Comparison of ENCODE assay signal across 1 cellular context in the genomic region with DNA sequence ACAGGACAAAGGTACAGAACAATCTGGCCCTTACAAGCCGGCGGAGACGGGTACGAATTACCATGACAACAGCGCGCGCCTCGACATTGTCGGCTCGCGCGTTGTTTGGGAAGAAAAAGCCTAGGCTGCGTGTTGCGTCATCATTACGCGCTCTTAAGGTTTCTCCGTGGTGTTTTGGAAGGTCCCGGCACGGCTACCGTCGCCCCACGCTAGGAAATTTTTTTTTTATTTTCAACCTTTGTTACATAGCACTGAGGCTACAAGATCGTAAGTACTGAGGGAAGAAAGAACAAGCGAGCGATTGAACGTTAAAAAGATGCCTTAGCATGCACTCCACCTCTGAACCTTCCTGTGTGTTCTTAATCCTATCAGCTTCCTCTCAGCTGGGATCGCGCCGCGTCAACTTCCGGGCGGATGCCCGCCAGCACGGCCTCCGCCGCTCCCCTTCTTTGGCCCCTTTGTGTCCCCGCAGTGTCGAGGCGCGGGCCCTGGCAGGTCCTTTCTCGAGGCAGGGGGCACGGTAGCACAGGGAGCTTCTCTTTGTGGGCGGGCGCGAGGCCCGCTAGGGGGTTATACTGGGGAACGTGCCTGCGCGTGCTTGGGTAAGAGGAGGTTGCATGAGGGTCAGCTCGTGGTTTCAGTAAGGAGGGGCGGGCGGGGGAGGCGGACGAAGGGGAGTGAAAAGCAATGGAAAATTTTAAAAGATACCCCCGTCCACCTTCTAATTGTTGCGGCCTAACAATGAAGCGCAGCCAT.
TF ChIP-seq lines count a peak whose summit lies in the region.

TSS of gene SMARCAD1 (plus strand) at position 397 of the 756 bp plus-strand sequence. CDS start 530 bp downstream, outside the sequence.

TF ChIP-seq in HEK293, 187 proteins besides CTCF, POLR2A, EP300 and RAD21 (continued from another document and continues in another):
- TF ChIP-seq INSM2 (tag by site-specific recombination; IDR thresholded peaks at IDR 0.05) = 0 out of 2 replicates have a peak, but pooled peaks have one; percentile 49
- peak; percentile 74 for TF ChIP-seq OSR2 (tag by site-specific recombination; IDR thresholded peaks at IDR 0.05)
- no peak for TF ChIP-seq ZNF138 (tag by site-specific recombination; IDR thresholded peaks at IDR 0.05; ENCODE audit: borderline replicate concordance)
- TF ChIP-seq ZFP69B (tag by site-specific recombination; IDR thresholded peaks at IDR 0.05) = peak; percentile 48; the same call in 1 of the 2 replicates
- TF ChIP-seq, protein P1, sequence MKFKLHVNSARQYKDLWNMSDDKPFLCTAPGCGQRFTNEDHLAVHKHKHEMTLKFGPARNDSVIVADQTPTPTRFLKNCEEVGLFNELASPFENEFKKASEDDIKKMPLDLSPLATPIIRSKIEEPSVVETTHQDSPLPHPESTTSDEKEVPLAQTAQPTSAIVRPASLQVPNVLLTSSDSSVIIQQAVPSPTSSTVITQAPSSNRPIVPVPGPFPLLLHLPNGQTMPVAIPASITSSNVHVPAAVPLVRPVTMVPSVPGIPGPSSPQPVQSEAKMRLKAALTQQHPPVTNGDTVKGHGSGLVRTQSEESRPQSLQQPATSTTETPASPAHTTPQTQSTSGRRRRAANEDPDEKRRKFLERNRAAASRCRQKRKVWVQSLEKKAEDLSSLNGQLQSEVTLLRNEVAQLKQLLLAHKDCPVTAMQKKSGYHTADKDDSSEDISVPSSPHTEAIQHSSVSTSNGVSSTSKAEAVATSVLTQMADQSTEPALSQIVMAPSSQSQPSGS (tag by site-specific recombination; IDR thresholded peaks at IDR 0.05; ENCODE audit: low read depth) = peak; percentile 90
- no peak for TF ChIP-seq ZNF157 (tag by site-specific recombination; IDR thresholded peaks at IDR 0.05)
- no peak for TF ChIP-seq OVOL3 (tag by site-specific recombination; IDR thresholded peaks at IDR 0.05)
- 0 out of 2 replicates have a peak, but pooled peaks have one; percentile 19 for TF ChIP-seq ZNF366 (tag by site-specific recombination; conservative IDR thresholded peaks at IDR 0.05)
- peak; percentile 69 for TF ChIP-seq ZBTB48 (tag by site-specific recombination; IDR thresholded peaks at IDR 0.05)
- TF ChIP-seq, protein P2, sequence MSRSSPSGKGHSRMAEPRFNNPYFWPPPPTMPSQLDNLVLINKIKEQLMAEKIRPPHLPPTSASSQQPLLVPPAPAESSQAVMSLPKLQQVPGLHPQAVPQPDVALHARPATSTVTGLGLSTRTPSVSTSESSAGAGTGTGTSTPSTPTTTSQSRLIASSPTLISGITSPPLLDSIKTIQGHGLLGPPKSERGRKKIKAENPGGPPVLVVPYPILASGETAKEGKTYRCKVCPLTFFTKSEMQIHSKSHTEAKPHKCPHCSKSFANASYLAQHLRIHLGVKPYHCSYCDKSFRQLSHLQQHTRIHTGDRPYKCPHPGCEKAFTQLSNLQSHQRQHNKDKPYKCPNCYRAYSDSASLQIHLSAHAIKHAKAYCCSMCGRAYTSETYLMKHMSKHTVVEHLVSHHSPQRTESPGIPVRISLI (tag by site-specific recombination; IDR thresholded peaks at IDR 0.05) = peak; percentile 88
- 0 out of 2 replicates have a peak, but pooled peaks have one; percentile 13 for TF ChIP-seq PRDM4 (tag by site-specific recombination; IDR thresholded peaks at IDR 0.05)
- TF ChIP-seq SCRT1 (tag by site-specific recombination; IDR thresholded peaks at IDR 0.05; ENCODE audit: borderline replicate concordance) = no peak
- TF ChIP-seq ZNF433 (tag by site-specific recombination; IDR thresholded peaks at IDR 0.05; ENCODE audit: low read depth) = no peak
- no peak for TF ChIP-seq ZNF239 (tag by site-specific recombination; IDR thresholded peaks at IDR 0.05)
- peak; percentile 81 for TF ChIP-seq ZNF610 (tag by site-specific recombination; IDR thresholded peaks at IDR 0.05; ENCODE audit: borderline replicate concordance)
- no peak for TF ChIP-seq ZNF707 (tag by site-specific recombination; IDR thresholded peaks at IDR 0.05)
- TF ChIP-seq, protein P3, sequence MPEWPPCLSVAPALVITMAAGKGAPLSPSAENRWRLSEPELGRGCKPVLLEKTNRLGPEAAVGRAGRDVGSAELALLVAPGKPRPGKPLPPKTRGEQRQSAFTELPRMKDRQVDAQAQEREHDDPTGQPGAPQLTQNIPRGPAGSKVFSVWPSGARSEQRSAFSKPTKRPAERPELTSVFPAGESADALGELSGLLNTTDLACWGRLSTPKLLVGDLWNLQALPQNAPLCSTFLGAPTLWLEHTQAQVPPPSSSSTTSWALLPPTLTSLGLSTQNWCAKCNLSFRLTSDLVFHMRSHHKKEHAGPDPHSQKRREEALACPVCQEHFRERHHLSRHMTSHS (tag by site-specific recombination; IDR thresholded peaks at IDR 0.05) = no peak
- TF ChIP-seq FEZF1 (tag by site-specific recombination; IDR thresholded peaks at IDR 0.05) = no peak
- TF ChIP-seq ZNF24 (tag by site-specific recombination; IDR thresholded peaks at IDR 0.05) = no peak; the same call in 1 of the 2 replicates
- no peak; the same call in 1 of the 2 replicates for TF ChIP-seq EGR2 (tag by site-specific recombination; IDR thresholded peaks at IDR 0.05; ENCODE audit: low read depth)
- no peak for TF ChIP-seq ZNF10 (tag by site-specific recombination; IDR thresholded peaks at IDR 0.05)
- no peak for TF ChIP-seq ZNF266 (tag by site-specific recombination; IDR thresholded peaks at IDR 0.05; ENCODE audit: low read depth)
- no peak for TF ChIP-seq HIC1 (tag by site-specific recombination; IDR thresholded peaks at IDR 0.05)
- no peak for TF ChIP-seq ZNF521 (tag by site-specific recombination; IDR thresholded peaks at IDR 0.05)
- peak; percentile 88 for TF ChIP-seq GLIS2 (tag by site-specific recombination; IDR thresholded peaks at IDR 0.05)
- no peak for TF ChIP-seq ZNF214 (tag by site-specific recombination; IDR thresholded peaks at IDR 0.05; ENCODE audit: borderline replicate concordance)
- no peak for TF ChIP-seq RBAK (tag by site-specific recombination; IDR thresholded peaks at IDR 0.05)
- TF ChIP-seq ZNF2 (tag by site-specific recombination; IDR thresholded peaks at IDR 0.05) = peak; percentile 57; the same call in 1 of the 2 replicates
- no peak for TF ChIP-seq GLI4 (tag by site-specific recombination; IDR thresholded peaks at IDR 0.05)
- no peak for TF ChIP-seq SALL2 (tag by site-specific recombination; IDR thresholded peaks at IDR 0.05; ENCODE audit: borderline replicate concordance)
- no peak for TF ChIP-seq ZNF510 (tag by site-specific recombination; IDR thresholded peaks at IDR 0.05; ENCODE audit: insufficient replicate concordance)
- TF ChIP-seq ZBTB7A (tag by site-specific recombination; IDR thresholded peaks at IDR 0.05; ENCODE audit: low read depth) = no peak
- TF ChIP-seq ZBTB44 (tag by site-specific recombination; IDR thresholded peaks at IDR 0.05) = no peak
- no peak for TF ChIP-seq ZNF747 (tag by site-specific recombination; IDR thresholded peaks at IDR 0.05)
- peak; percentile 52 for TF ChIP-seq KLF9 (tag by site-specific recombination; IDR thresholded peaks at IDR 0.05; ENCODE audit: low read depth)
- no peak for TF ChIP-seq ZFP37 (tag by site-specific recombination; IDR thresholded peaks at IDR 0.05)
- no peak for TF ChIP-seq ZNF558 (tag by site-specific recombination; IDR thresholded peaks at IDR 0.05)
- no peak for TF ChIP-seq ZSCAN18 (tag by site-specific recombination; IDR thresholded peaks at IDR 0.05)
- TF ChIP-seq BCL11B (tag by site-specific recombination; IDR thresholded peaks at IDR 0.05; ENCODE audit: low read depth) = no peak
- peak; percentile 19; the same call in 1 of the 2 replicates for TF ChIP-seq ZNF394 (tag by site-specific recombination; IDR thresholded peaks at IDR 0.05; ENCODE audit: borderline replicate concordance)
- peak; percentile 94 for TF ChIP-seq ZNF335 (tag by site-specific recombination; conservative IDR thresholded peaks at IDR 0.05)
- TF ChIP-seq ZNF514 (tag by site-specific recombination; IDR thresholded peaks at IDR 0.05) = no peak
- 0 out of 2 replicates have a peak, but pooled peaks have one; percentile 14 for TF ChIP-seq ZNF623 (tag by site-specific recombination; IDR thresholded peaks at IDR 0.05)
- peak; percentile 62 for TF ChIP-seq ZFHX2 (tag by site-specific recombination; conservative IDR thresholded peaks at IDR 0.05)
- peak; percentile 83 for TF ChIP-seq ZBTB17 (tag by site-specific recombination; IDR thresholded peaks at IDR 0.05)
- TF ChIP-seq HOXA7 (CRISPR knock-in tag; IDR thresholded peaks at IDR 0.05; ENCODE audit: borderline replicate concordance) = no peak
- peak; percentile 60; the same call in 1 of the 2 replicates for TF ChIP-seq ZNF423 (tag by site-specific recombination; IDR thresholded peaks at IDR 0.05)
- 0 out of 2 replicates have a peak, but pooled peaks have one; percentile 37 for TF ChIP-seq ZNF324 (tag by site-specific recombination; IDR thresholded peaks at IDR 0.05)
- TF ChIP-seq WT1 (tag by site-specific recombination; IDR thresholded peaks at IDR 0.05) = 0 out of 2 replicates have a peak, but pooled peaks have one; percentile 35
- TF ChIP-seq SP2 (tag by site-specific recombination; IDR thresholded peaks at IDR 0.05) = peak; percentile 54
- peak; percentile 95 for TF ChIP-seq ZIC2 (tag by site-specific recombination; IDR thresholded peaks at IDR 0.05)
- TF ChIP-seq ZNF146 (tag by site-specific recombination; IDR thresholded peaks at IDR 0.05) = no peak
- TF ChIP-seq ZNF121 (tag by site-specific recombination; IDR thresholded peaks at IDR 0.05) = no peak
- TF ChIP-seq ZNF664 (tag by site-specific recombination; IDR thresholded peaks at IDR 0.05) = no peak
- no peak for TF ChIP-seq ZNF248 (tag by site-specific recombination; IDR thresholded peaks at IDR 0.05)
- no peak for TF ChIP-seq ZNF701 (tag by site-specific recombination; IDR thresholded peaks at IDR 0.05)
